In genomic region chr14:83071888-83072501, GRCh38 we compare ENCODE assay signal across 9 cellular contexts.
DNase-seq lines count a peak whose midpoint lies in the region; TF ChIP-seq lines count a peak whose summit lies in the region.
"Had no signal": no experiment of that assay in that cellular context is flagged by ENCODE, and none has a peak within 500 bp of the region (broad histone marks: within the 10 kb centered on the region; RNA-seq: fewer than 3 reads in every experiment).

No MANE protein-coding gene starts in this region.

- H3K9me2 ChIP-seq in MM.1S (replicated peaks; ENCODE audit: insufficient read depth, low read length) = no peaks in the 10 kb centered on the region

- peak overlapping the region; percentile 27; the same call in 1 of the 2 replicates for H3K4me2 ChIP-seq in MM.1S (ENCODE audit: low read depth, low read length)

- no peak for TF ChIP-seq POLR2A in breast epithelium (IDR thresholded peaks at IDR 0.05)

- H3K27me3 Mint-ChIP-seq in MCF 10A (ENCODE audit: insufficient read depth, unreplicated experiment) = no peaks in the 10 kb centered on the region
- no peaks in the 10 kb centered on the region for H3K27me3 Mint-ChIP-seq in type B pancreatic cell
- no peaks in the 10 kb centered on the region for H3K27me3 Mint-ChIP-seq in T-helper 2 cell treated with Interferon-gamma antibody and Interleukin-4, amounts not matched to agents 5 μg/mL and 100 μg/mL, for 36 hours (ENCODE audit: low read depth)

- peak overlapping the region; percentile 77; the same call in 1 of the 2 replicates for H2AFZ ChIP-seq in MM.1S (ENCODE audit: low read length)

- no peaks in the 10 kb centered on the region for H3K4me1 ChIP-seq in breast epithelium
- H3K4me1 ChIP-seq in MM.1S (ENCODE audit: low read length) = no peaks in the 10 kb centered on the region
- H3K4me1 ChIP-seq: SJCRH30 had no signal

- no peak overlapping the region for H3K27ac ChIP-seq in breast epithelium
- H3K27ac ChIP-seq in MM.1S (ENCODE audit: low read length) = no peak overlapping the region
- H3K27ac ChIP-seq: SJCRH30 had no signal

- no peak overlapping the region for H3K4me3 Mint-ChIP-seq in MCF 10A (ENCODE audit: unreplicated experiment)
- H3K4me3 Mint-ChIP-seq in type B pancreatic cell = peak overlapping the region; percentile 10
- H3K4me3 Mint-ChIP-seq in T-helper 2 cell treated with Interferon-gamma antibody and Interleukin-4, amounts not matched to agents 5 μg/mL and 100 μg/mL, for 36 hours = no peak overlapping the region

- no peaks in the 10 kb centered on the region for H3K27me3 ChIP-seq in breast epithelium
- no peaks in the 10 kb centered on the region for H3K27me3 ChIP-seq in MM.1S (replicated peaks; ENCODE audit: insufficient read depth, low read length)
- H3K27me3 ChIP-seq: SJCRH30 had no signal

- no peaks in the 10 kb centered on the region for H4K20me1 ChIP-seq in MM.1S (ENCODE audit: insufficient read depth, low read length)

- no TSS peak for BruUV-seq in MCF 10A (replicated peaks; lab: Mats Ljungman, UMichigan)

- H3K4me3 ChIP-seq in breast epithelium = no peak overlapping the region
- H3K4me3 ChIP-seq in MM.1S (ENCODE audit: low read length) = peak overlapping the region; percentile 25; the same call in 1 of the 2 replicates
- H3K4me3 ChIP-seq: SJCRH30 had no signal

- intact Hi-C loops in MCF 10A (cut with micrococcal nuclease) (loop anchor here (1.0 kb wide), 2 partner anchors 362 to 1082 kb away; no protein-coding TSS in a partner anchor), breast epithelium (cut with DNase I; ENCODE audit: low total_unique reads) (no loop called here)

- peaks cover 0 to 5% of the 10 kb centered on the region in 2 donors for H3K9me3 ChIP-seq in breast epithelium
- H3K9me3 ChIP-seq in MM.1S (replicated peaks; ENCODE audit: insufficient read depth, low read length) = no peaks in the 10 kb centered on the region

- DNase-seq in MCF 10A (ENCODE audit: unreplicated experiment) (peak; percentile 54), breast epithelium (ENCODE audit: low spot score in 2 of 2) (no peak), MM.1S (peak; percentile 51), astrocyte of the hippocampus (ENCODE audit: low read depth, low spot score) (peak; percentile 19), type B pancreatic cell (ENCODE audit: extremely low spot score, unreplicated experiment) (no peak), activated gamma-delta T cell treated with Interleukin-2 at 50 U/mL for 16 hours (no peak), HEK293T (ENCODE audit: extremely low spot score) (no peak)
- no peak for DNase-seq in T-helper 2 cell treated with Interferon-gamma antibody and Interleukin-4, amounts not matched to agents 5 μg/mL and 100 μg/mL, for 36 hours (ENCODE audit: low spot score)

- H3K79me2 ChIP-seq in MM.1S (ENCODE audit: low read length) = no peaks in the 10 kb centered on the region

- TF ChIP-seq CTCF in MCF 10A (IDR thresholded peaks at IDR 0.05; ENCODE audit: unreplicated experiment) (no peak), breast epithelium (IDR thresholded peaks at IDR 0.05) (no peak), MM.1S (IDR thresholded peaks at IDR 0.05; ENCODE audit: low read length) (peak; percentile 49), type B pancreatic cell (conservative IDR thresholded peaks at IDR 0.05) (peak; percentile 83)

- H3K27ac Mint-ChIP-seq in MCF 10A (ENCODE audit: low read depth, unreplicated experiment) (no peak overlapping the region), type B pancreatic cell (no peak overlapping the region)
- H3K27ac Mint-ChIP-seq in T-helper 2 cell treated with Interferon-gamma antibody and Interleukin-4, amounts not matched to agents 5 μg/mL and 100 μg/mL, for 36 hours = no peak overlapping the region

- H3K36me3 Mint-ChIP-seq in MCF 10A (ENCODE audit: insufficient read depth, unreplicated experiment) (no peaks in the 10 kb centered on the region), type B pancreatic cell (no peaks in the 10 kb centered on the region)
- no peaks in the 10 kb centered on the region for H3K36me3 Mint-ChIP-seq in T-helper 2 cell treated with Interferon-gamma antibody and Interleukin-4, amounts not matched to agents 5 μg/mL and 100 μg/mL, for 36 hours (ENCODE audit: low read depth)

- no peaks in the 10 kb centered on the region for H3F3A ChIP-seq in MM.1S (ENCODE audit: insufficient read depth, low read length)

- H3K4me1 Mint-ChIP-seq in MCF 10A (ENCODE audit: insufficient read depth, unreplicated experiment) (no peaks in the 10 kb centered on the region), type B pancreatic cell (ENCODE audit: unreplicated experiment) (peaks cover 4% of the 10 kb centered on the region)
- H3K4me1 Mint-ChIP-seq in T-helper 2 cell treated with Interferon-gamma antibody and Interleukin-4, amounts not matched to agents 5 μg/mL and 100 μg/mL, for 36 hours (ENCODE audit: low read depth) = no peaks in the 10 kb centered on the region

- H3K36me3 ChIP-seq in breast epithelium = no peaks in the 10 kb centered on the region
- no peaks in the 10 kb centered on the region for H3K36me3 ChIP-seq in MM.1S (replicated peaks; ENCODE audit: insufficient read depth, low read length)
- H3K36me3 ChIP-seq: SJCRH30 had no signal

- no peak overlapping the region for H3K9ac ChIP-seq in MM.1S (ENCODE audit: low read length)

- H3K9me3 Mint-ChIP-seq in MCF 10A (ENCODE audit: unreplicated experiment) = no peaks in the 10 kb centered on the region
- peaks cover 6% of the 10 kb centered on the region for H3K9me3 Mint-ChIP-seq in type B pancreatic cell
- peaks cover 24% of the 10 kb centered on the region for H3K9me3 Mint-ChIP-seq in T-helper 2 cell treated with Interferon-gamma antibody and Interleukin-4, amounts not matched to agents 5 μg/mL and 100 μg/mL, for 36 hours

- POLR2A ChIA-PET in MCF 10A (lab: Yijun Ruan, JAX) (interaction anchor here (0.6 to 0.7 kb wide), 2 partner anchors 282 to 1755 kb away, joined by 3 to 4 read pairs; no protein-coding TSS in a partner anchor), HEK293T (lab: Yijun Ruan, JAX) (no interaction called here)

- CTCF ChIA-PET in MCF 10A (lab: Yijun Ruan, JAX) = interaction anchor here (0.6 to 2.6 kb wide), 12 partner anchors 11 to 1449 kb away, joined by 3 to 14 read pairs (median 3); no protein-coding TSS in a partner anchor
- CTCF ChIA-PET in HEK293T (lab: Yijun Ruan, JAX) = interaction anchor here (0.6 kb wide), 1 partner anchor 362 kb away, joined by 3 read pairs; no protein-coding TSS in a partner anchor

TF ChIP-seq in HEK293T, 16 proteins besides CTCF, POLR2A, EP300 and RAD21:
- TF ChIP-seq BHLHE40 (IDR thresholded peaks at IDR 0.05; ENCODE audit: borderline replicate concordance) (no peak), HDGF (IDR thresholded peaks at IDR 0.05; ENCODE audit: borderline replicate concordance) (no peak), NFRKB (IDR thresholded peaks at IDR 0.05) (no peak), L3MBTL2 (conservative IDR thresholded peaks at IDR 0.05) (no peak), ARNT (IDR thresholded peaks at IDR 0.05) (no peak), FOXK2 (IDR thresholded peaks at IDR 0.05) (no peak), FOXA1 (IDR thresholded peaks at IDR 0.05) (no peak), SUZ12 (IDR thresholded peaks at IDR 0.05) (no peak), LEF1 (IDR thresholded peaks at IDR 0.05; ENCODE audit: borderline replicate concordance) (no peak), TARDBP (IDR thresholded peaks at IDR 0.05) (no peak), FOXM1 (IDR thresholded peaks at IDR 0.05; ENCODE audit: borderline replicate concordance) (no peak), SP1 (IDR thresholded peaks at IDR 0.05) (no peak), CTBP1 (IDR thresholded peaks at IDR 0.05; ENCODE audit: borderline replicate concordance) (no peak), PKNOX1 (IDR thresholded peaks at IDR 0.05) (no peak), ELF4 (IDR thresholded peaks at IDR 0.05) (no peak), ZNF384 (IDR thresholded peaks at IDR 0.05) (no peak)

Comparison
In these comparisons a context has a peak if more than half of its experiments do, and no peak if none do; other contexts are left out.
1. DNase-seq: peak in MCF 10A (single experiment), MM.1S (single experiment) and astrocyte of the hippocampus (single experiment); none in breast epithelium (0 of 2), type B pancreatic cell (single experiment), T-helper 2 cell treated with Interferon-gamma antibody and Interleukin-4, amounts not matched to agents 5 μg/mL and 100 μg/mL, for 36 hours (single experiment), activated gamma-delta T cell treated with Interleukin-2 at 50 U/mL for 16 hours (single experiment) and HEK293T (single experiment).
2. CTCF ChIP-seq: peak in MM.1S (single experiment) and type B pancreatic cell (single experiment); none in MCF 10A (single experiment) and breast epithelium (0 of 3).